ENCODE assay signal across 16 cellular contexts in genomic region chr15:40691737-40692136, GRCh38. TPM values are rescaled to one million over a fixed set of nuclear protein-coding genes. Genes with fewer than 3 reads are reported as not detected.
A peak's percentile ranks its signal among the peaks of the same experiment; 100 is the strongest.
DNase-seq lines count a peak whose midpoint lies in the region; FAIRE-seq and TF ChIP-seq lines count a peak whose summit lies in the region.
"Had no signal": no experiment of that assay in that cellular context is flagged by ENCODE, and none has a peak within 500 bp of the region (broad histone marks: within the 10 kb centered on the region; RNA-seq: fewer than 3 reads in every experiment).

No MANE protein-coding gene starts in this region.

- H4K20me1 ChIP-seq in mammary epithelial cell (ENCODE audit: insufficient read depth, low read length) = no peaks in the 10 kb centered on the region

- no peak for DNase-seq in activated naive CD4-positive, alpha-beta T cell treated with anti-CD3 and anti-CD28 coated beads for 36 hours
- DNase-seq in activated naive CD4-positive, alpha-beta T cell treated with anti-CD3 and anti-CD28 coated beads, Interleukin-2, amount 10 ng/mL, durations not matched to agents 7 days and 5 days = no peak
- DNase-seq in HT-29 (ENCODE audit: low spot score) = peak; percentile 68
- peak; percentile 12 for DNase-seq in mammary epithelial cell
- DNase-seq in neural crest cell (ENCODE audit: low read depth, low spot score) = no peak
- no peak for DNase-seq in DMS79 treated with DMSO at 0.1 percent for 48 hours (lab: John Stamatoyannopoulos, UW)
- DNase-seq in erythroblast (lab: John Stamatoyannopoulos, UW) = no peak
- no peak for DNase-seq in HTR-8/SVneo (ENCODE audit: insufficient read length, low spot score)
- DNase-seq: C1 segment of cervical spinal cord, DMS153, H7, NCI-H1048, NCI-H1436 treated with DMSO at 0.1 percent for 48 hours, NCI-H2029 treated with DMSO at 0.1 percent for 48 hours, NCI-H510A, NCI-H82 had no signal

- no peaks in the 10 kb centered on the region for H3K27me3 ChIP-seq in mammary epithelial cell (ENCODE audit: insufficient read depth, low read length)

- intact Hi-C loops in activated naive CD4-positive, alpha-beta T cell treated with anti-CD3 and anti-CD28 coated beads for 36 hours (cut with micrococcal nuclease) = no loop called here
- intact Hi-C loops in mammary epithelial cell (cut with micrococcal nuclease) = loop anchor here (5.0 to 10.0 kb wide), 2 partner anchors 91 to 247 kb away; partner anchors contain the start of gene BAHD1

- no peak overlapping the region for H3K4me3 Mint-ChIP-seq in activated naive CD4-positive, alpha-beta T cell treated with anti-CD3 and anti-CD28 coated beads for 36 hours
- H3K4me3 Mint-ChIP-seq in activated naive CD4-positive, alpha-beta T cell treated with anti-CD3 and anti-CD28 coated beads, Interleukin-2, amount 10 ng/mL, durations not matched to agents 7 days and 5 days = no peak overlapping the region
- H3K4me3 Mint-ChIP-seq in neural crest cell = peak overlapping the region; percentile 75

- dilution Hi-C loops in mammary epithelial cell (cut with HindIII; ENCODE audit: low sequenced_read_pairs) = no loop called here

- FAIRE-seq in HTR-8/SVneo (lab: Jason Lieb, UNC) = no peak

- TF ChIP-seq CTCF in mammary epithelial cell (conservative IDR thresholded peaks at IDR 0.05 in 1 of 2, IDR thresholded peaks at IDR 0.05 in 1 of 2; ENCODE audit: extremely low read depth in 1 of 2, insufficient read depth in 1 of 2, low read depth in 1 of 2, low read length in 2 of 2) (no peak), neural crest cell (conservative IDR thresholded peaks at IDR 0.05) (no peak)

- H3K9ac ChIP-seq in mammary epithelial cell (ENCODE audit: insufficient read depth, low read length) = no peak overlapping the region

- H3K4me3 ChIP-seq in mammary epithelial cell (replicated peaks in 1 of 3; ENCODE audit: insufficient read depth in 1 of 3, low read depth in 2 of 3, low read length in 3 of 3) = no peak overlapping the region

- no peaks in the 10 kb centered on the region for H3K27me3 Mint-ChIP-seq in activated naive CD4-positive, alpha-beta T cell treated with anti-CD3 and anti-CD28 coated beads for 36 hours (ENCODE audit: low read depth)
- no peaks in the 10 kb centered on the region for H3K27me3 Mint-ChIP-seq in activated naive CD4-positive, alpha-beta T cell treated with anti-CD3 and anti-CD28 coated beads, Interleukin-2, amount 10 ng/mL, durations not matched to agents 7 days and 5 days
- no peaks in the 10 kb centered on the region for H3K27me3 Mint-ChIP-seq in neural crest cell (ENCODE audit: low read depth)

- no peaks in the 10 kb centered on the region for H3K36me3 ChIP-seq in mammary epithelial cell (ENCODE audit: insufficient read depth, low read length)

- H3K79me2 ChIP-seq in mammary epithelial cell (ENCODE audit: insufficient read depth, low read length) = peaks cover 22% of the 10 kb centered on the region

- BruUV-seq in mammary epithelial cell (replicated peaks; lab: Mats Ljungman, UMichigan) = no TSS peak

- TF ChIP-seq POLR2A in erythroblast (IDR thresholded peaks at IDR 0.05; ENCODE audit: low read length) = no peak

- H3K9me3 Mint-ChIP-seq in activated naive CD4-positive, alpha-beta T cell treated with anti-CD3 and anti-CD28 coated beads for 36 hours = no peaks in the 10 kb centered on the region
- no peaks in the 10 kb centered on the region for H3K9me3 Mint-ChIP-seq in activated naive CD4-positive, alpha-beta T cell treated with anti-CD3 and anti-CD28 coated beads, Interleukin-2, amount 10 ng/mL, durations not matched to agents 7 days and 5 days
- no peaks in the 10 kb centered on the region for H3K9me3 Mint-ChIP-seq in neural crest cell

- in situ Hi-C loops in mammary epithelial cell (cut with MboI; ENCODE audit: low sequenced_read_pairs in 2 of 2) = no loop called here

- no peak overlapping the region for H3K27ac ChIP-seq in mammary epithelial cell (ENCODE audit: insufficient read depth, low read depth, low read length)

- no peaks in the 10 kb centered on the region for H3K9me3 ChIP-seq in mammary epithelial cell (replicated peaks; ENCODE audit: insufficient read depth, low read length)

- peaks cover 19% of the 10 kb centered on the region for H3K4me1 Mint-ChIP-seq in activated naive CD4-positive, alpha-beta T cell treated with anti-CD3 and anti-CD28 coated beads for 36 hours (ENCODE audit: low read depth)
- peaks cover 28% of the 10 kb centered on the region for H3K4me1 Mint-ChIP-seq in activated naive CD4-positive, alpha-beta T cell treated with anti-CD3 and anti-CD28 coated beads, Interleukin-2, amount 10 ng/mL, durations not matched to agents 7 days and 5 days
- H3K4me1 Mint-ChIP-seq in neural crest cell = peaks cover 25% of the 10 kb centered on the region

- WGBS in mammary epithelial cell (ENCODE audit: low coverage, missing lambda C conversion rate) = 80% methylated on average over 4 of the region's 4 CpGs

- H3K27ac Mint-ChIP-seq in activated naive CD4-positive, alpha-beta T cell treated with anti-CD3 and anti-CD28 coated beads for 36 hours = peak overlapping the region; percentile 3
- H3K27ac Mint-ChIP-seq in activated naive CD4-positive, alpha-beta T cell treated with anti-CD3 and anti-CD28 coated beads, Interleukin-2, amount 10 ng/mL, durations not matched to agents 7 days and 5 days = no peak overlapping the region
- H3K27ac Mint-ChIP-seq in neural crest cell (ENCODE audit: unreplicated experiment) = no peak overlapping the region

- H3K36me3 Mint-ChIP-seq in activated naive CD4-positive, alpha-beta T cell treated with anti-CD3 and anti-CD28 coated beads for 36 hours (ENCODE audit: low read depth) = peaks cover 14% of the 10 kb centered on the region
- H3K36me3 Mint-ChIP-seq in activated naive CD4-positive, alpha-beta T cell treated with anti-CD3 and anti-CD28 coated beads, Interleukin-2, amount 10 ng/mL, durations not matched to agents 7 days and 5 days = peaks cover 22% of the 10 kb centered on the region
- H3K36me3 Mint-ChIP-seq in neural crest cell (ENCODE audit: low read depth) = no peaks in the 10 kb centered on the region

- CTCF ChIA-PET in activated naive CD4-positive, alpha-beta T cell treated with anti-CD3 and anti-CD28 coated beads for 36 hours (lab: Charles Lee) = interaction anchor here (1.0 kb wide), 1 partner anchor 12 kb away, joined by 4 read pairs; no protein-coding TSS in a partner anchor
- CTCF ChIA-PET in activated naive CD4-positive, alpha-beta T cell treated with anti-CD3 and anti-CD28 coated beads, Interleukin-2, amount 10 ng/mL, durations not matched to agents 7 days and 5 days (lab: Charles Lee) = no interaction called here
- CTCF ChIA-PET in mammary epithelial cell (lab: Charles Lee; ENCODE audit: low non-redundant PET) = no interaction called here

- no peak overlapping the region for H3K4me2 ChIP-seq in mammary epithelial cell (ENCODE audit: insufficient read depth, low read depth, low read length)

- H3K4me1 ChIP-seq in mammary epithelial cell (ENCODE audit: insufficient read depth, low read length) = peaks cover 8% of the 10 kb centered on the region

- no peak overlapping the region for H2AFZ ChIP-seq in mammary epithelial cell (ENCODE audit: low read depth, low read length)

RNA-seq across cellular contexts. Expression of gene RAD51, which starts 3.2 kb away (rescaled TPM):
- 10 to 100 TPM; 65.8 to 68.8 TPM for total RNA-seq in activated naive CD4-positive, alpha-beta T cell treated with anti-CD3 and anti-CD28 coated beads for 36 hours
- 15.7 and 16.1 TPM in 2 replicates for total RNA-seq in HT-29 (2014; rRNA removed; shearing (Covaris generic))
- 10 to 100 TPM in 1 of 2 donors, 1 to 10 TPM in 1; 1.5 to 22.6 TPM for total RNA-seq in mammary epithelial cell
- 19.2 TPM for polyA plus RNA-seq in mammary epithelial cell
- polyA minus RNA-seq in mammary epithelial cell = 26.6 TPM
- 28.9 and 29.2 TPM in 2 replicates for total RNA-seq in neural crest cell

Comparison
In these comparisons a context has a peak if more than half of its experiments do, and no peak if none do; other contexts are left out.
1. DNase-seq: peak in HT-29 (single experiment) and mammary epithelial cell (single experiment); none in activated naive CD4-positive, alpha-beta T cell treated with anti-CD3 and anti-CD28 coated beads for 36 hours (single experiment), activated naive CD4-positive, alpha-beta T cell treated with anti-CD3 and anti-CD28 coated beads, Interleukin-2, amount 10 ng/mL, durations not matched to agents 7 days and 5 days (single experiment), neural crest cell (single experiment), DMS79 treated with DMSO at 0.1 percent for 48 hours (single experiment), erythroblast (0 of 2) and HTR-8/SVneo (single experiment).